Comparison of ENCODE assay signal across 17 cellular contexts in genomic region chr15:68420186-68420684, GRCh38. TPM values are rescaled to one million over a fixed set of nuclear protein-coding genes. Genes with fewer than 3 reads are reported as not detected.
DNase-seq lines count a peak whose midpoint lies in the region; ATAC-seq, FAIRE-seq and TF ChIP-seq lines count a peak whose summit lies in the region.
"Had no signal": no experiment of that assay in that cellular context is flagged by ENCODE, and none has a peak within 500 bp of the region (broad histone marks: within the 10 kb centered on the region; RNA-seq: fewer than 3 reads in every experiment).

No MANE protein-coding gene starts in this region.

- intact Hi-C loops in esophagus muscularis mucosa (cut with DNase I), result no loop called here

- no peak for TF ChIP-seq POLR2A in esophagus muscularis mucosa (IDR thresholded peaks at IDR 0.05; ENCODE audit: low read depth)

- H3K4me2 ChIP-seq in GM23248 (ENCODE audit: unreplicated experiment), result peak overlapping the region; percentile 57

- H3K4me3 Mint-ChIP-seq in effector memory CD8-positive, alpha-beta T cell, result no peak overlapping the region
- H3K4me3 Mint-ChIP-seq: activated CD4-positive, alpha-beta memory T cell treated with anti-CD3 and anti-CD28 coated beads, Interleukin-2, amount 10 ng/mL, durations not matched to agents 7 days and 5 days had no signal

- peaks cover 28 to 38% of the 10 kb centered on the region in 2 donors for H3K27me3 Mint-ChIP-seq in effector memory CD8-positive, alpha-beta T cell
- H3K27me3 Mint-ChIP-seq: activated CD4-positive, alpha-beta memory T cell treated with anti-CD3 and anti-CD28 coated beads, Interleukin-2, amount 10 ng/mL, durations not matched to agents 7 days and 5 days had no signal

- DNase-seq in GM23248 (peak; percentile 56), NCI-H2227 (lab: John Stamatoyannopoulos, UW; ENCODE audit: unreplicated experiment) (peak; percentile 57), esophagus muscularis mucosa (ENCODE audit: extremely low spot score) (peak; percentile 87), retina (peak; percentile 78), NCI-H345 (lab: John Stamatoyannopoulos, UW) (no peak), small intestine (no peak)
- DNase-seq in stimulated activated CD4-positive, alpha-beta T cell treated with anti-CD3 and anti-CD28 coated beads, Interleukin-4, amount 100 ng/mL, for 4 hours, result no peak
- DNase-seq in effector memory CD8-positive, alpha-beta T cell, result no peak
- DNase-seq: activated CD4-positive, alpha-beta memory T cell treated with anti-CD3 and anti-CD28 coated beads, Interleukin-2, amount 10 ng/mL, durations not matched to agents 7 days and 5 days; BE2C; brain microvascular endothelial cell; DMS79; NCI-H1436 treated with DMSO at 0.1 percent for 48 hours; NCI-H524 treated with DMSO at 0.1 percent for 48 hours; SHP77 treated with DMSO at 0.1 percent for 48 hours had no signal

- no peak for TF ChIP-seq EP300 in esophagus muscularis mucosa (IDR thresholded peaks at IDR 0.05)

- no peaks in the 10 kb centered on the region for H3K9me3 Mint-ChIP-seq in effector memory CD8-positive, alpha-beta T cell
- H3K9me3 Mint-ChIP-seq: activated CD4-positive, alpha-beta memory T cell treated with anti-CD3 and anti-CD28 coated beads, Interleukin-2, amount 10 ng/mL, durations not matched to agents 7 days and 5 days had no signal

- H3K27me3 ChIP-seq in GM23248 (replicated peaks; ENCODE audit: insufficient read depth) (no peaks in the 10 kb centered on the region), esophagus muscularis mucosa (no peaks in the 10 kb centered on the region), small intestine (ENCODE audit: control insufficient read depth in 2 of 2, insufficient read depth in 2 of 2, low read length in 2 of 2) (no peaks in the 10 kb centered on the region)
- H3K27me3 ChIP-seq: BE2C, brain microvascular endothelial cell had no signal

- H2AFZ ChIP-seq in GM23248, result no peak overlapping the region

- H4K20me1 ChIP-seq in GM23248 (ENCODE audit: insufficient read depth), result 0 out of 2 replicates have a peak, but pooled peaks cover 4% of the 10 kb centered on the region

- H3K4me3 ChIP-seq in GM23248 (0 out of 2 replicates have a peak overlapping the region, but pooled peaks have one; percentile 8), esophagus muscularis mucosa (no peak overlapping the region), small intestine (ENCODE audit: low read depth in 1 of 2, low read length in 2 of 2) (no peak overlapping the region)
- H3K4me3 ChIP-seq: HAP-1, K562 had no signal

- H3K79me2 ChIP-seq in GM23248 (ENCODE audit: insufficient read depth), result peaks cover 94% of the 10 kb centered on the region

- no peaks in the 10 kb centered on the region for H3K36me3 Mint-ChIP-seq in effector memory CD8-positive, alpha-beta T cell (ENCODE audit: insufficient read depth)

- peaks cover 32% of the 10 kb centered on the region for H3F3A ChIP-seq in GM23248 (ENCODE audit: insufficient read depth)

- H3K9me2 ChIP-seq in GM23248 (ENCODE audit: insufficient read depth), result no peaks in the 10 kb centered on the region

- H3K9me3 ChIP-seq in GM23248 (ENCODE audit: low read depth) (no peaks in the 10 kb centered on the region), esophagus muscularis mucosa (no peaks in the 10 kb centered on the region), small intestine (ENCODE audit: control insufficient read depth, low read depth) (no peaks in the 10 kb centered on the region)
- H3K9me3 ChIP-seq: BE2C, HAP-1 had no signal

- H3K27ac Mint-ChIP-seq in effector memory CD8-positive, alpha-beta T cell, result no peak overlapping the region
- H3K27ac Mint-ChIP-seq: activated CD4-positive, alpha-beta memory T cell treated with anti-CD3 and anti-CD28 coated beads, Interleukin-2, amount 10 ng/mL, durations not matched to agents 7 days and 5 days had no signal

- no peak for FAIRE-seq in small intestine (lab: Jason Lieb, UNC)
- FAIRE-seq: K562 had no signal

- ATAC-seq in effector memory CD8-positive, alpha-beta T cell (replicated peaks), result no peak
- ATAC-seq: K562 had no signal

- peak overlapping the region; percentile 46 for H3K27ac ChIP-seq in GM23248
- peak overlapping the region in 1 of 4 donors; percentile 40 for H3K27ac ChIP-seq in esophagus muscularis mucosa (replicated peaks in 1 of 4)
- peak overlapping the region in 1 of 2 donors; percentile 62 for H3K27ac ChIP-seq in small intestine (ENCODE audit: low read depth in 1 of 2, low read length in 1 of 2)
- H3K27ac ChIP-seq: brain microvascular endothelial cell had no signal

- no peak overlapping the region for H3K9ac ChIP-seq in GM23248

- H3K36me3 ChIP-seq in GM23248 (ENCODE audit: low read depth), result no peaks in the 10 kb centered on the region
- no peaks in the 10 kb centered on the region for H3K36me3 ChIP-seq in esophagus muscularis mucosa
- H3K36me3 ChIP-seq in small intestine (ENCODE audit: control insufficient read depth in 2 of 2, insufficient read depth in 2 of 2, low read length in 2 of 2), result no peaks in the 10 kb centered on the region
- H3K36me3 ChIP-seq: BE2C, HAP-1 had no signal

- in situ Hi-C loops in GM23248 (cut with MboI), result no loop called here

- TF ChIP-seq CTCF in esophagus muscularis mucosa (IDR thresholded peaks at IDR 0.05), result no peak

- WGBS in GM23248 (ENCODE audit: low coverage in 1 of 2, low lambda C conversion rate in 2 of 2, missing lambda C conversion rate in 2 of 2), 2 experiments, result 77 to 85% methylated on average over 4 of the region's 4 CpGs
- 86% methylated on average over 4 of the region's 4 CpGs for WGBS in esophagus muscularis mucosa
- 59 to 77% (median 59%) methylated on average over 4 of the region's 4 CpGs for WGBS in small intestine, 3 donors

- H3K4me1 ChIP-seq in GM23248 (ENCODE audit: insufficient read depth) (peaks cover 68% of the 10 kb centered on the region), esophagus muscularis mucosa (peaks cover 3 to 34% (median 17%) of the 10 kb centered on the region in 4 donors), small intestine (ENCODE audit: control insufficient read depth in 2 of 2, insufficient read depth in 1 of 2, low read depth in 1 of 2, low read length in 1 of 2) (no peaks in the 10 kb centered on the region)
- H3K4me1 ChIP-seq: HAP-1 had no signal

- H3K4me1 Mint-ChIP-seq in effector memory CD8-positive, alpha-beta T cell (ENCODE audit: low read depth in 2 of 2), result no peaks in the 10 kb centered on the region
- H3K4me1 Mint-ChIP-seq: activated CD4-positive, alpha-beta memory T cell treated with anti-CD3 and anti-CD28 coated beads, Interleukin-2, amount 10 ng/mL, durations not matched to agents 7 days and 5 days had no signal

RNA-seq across cellular contexts. Expression of gene ITGA11, which starts 11.7 kb away (rescaled TPM):
- total RNA-seq in GM23248 (2014; rRNA removed; shearing (Covaris generic)), result 352 and 408 TPM in 2 replicates
- 312 TPM in 2 replicates for polyA plus RNA-seq in GM23248 (2016; fragmentation: Nextera tagmentation; extraction: Ambion mirVana)
- 10 to 100 TPM in 2 of 4 donors, 1 to 10 TPM in 2; 3.3 to 15.8 (median 8.6) TPM for total RNA-seq in esophagus muscularis mucosa
- under 1 TPM in 2 of 3 donors, not detected in 1; 0.27 to 0.48 TPM for polyA plus RNA-seq in small intestine
- total RNA-seq: K562 had no signal

Comparison
In these comparisons a context has a peak if more than half of its experiments do, and no peak if none do; other contexts are left out.
1. DNase-seq: peak in GM23248 (single experiment), NCI-H2227 (single experiment), esophagus muscularis mucosa (single experiment) and retina (single experiment); none in stimulated activated CD4-positive, alpha-beta T cell treated with anti-CD3 and anti-CD28 coated beads, Interleukin-4, amount 100 ng/mL, for 4 hours (0 of 2), NCI-H345 (single experiment), effector memory CD8-positive, alpha-beta T cell (0 of 3) and small intestine (single experiment).
2. RNA of gene ITGA11, which starts 11.7 kb away (total RNA-seq): 352 to 408 TPM in GM23248; 3.3 to 15.8 TPM in esophagus muscularis mucosa; every median in the first group is over 10 times any median in the second.